17 cellular contexts compared by ENCODE assay signal in the genomic region with DNA sequence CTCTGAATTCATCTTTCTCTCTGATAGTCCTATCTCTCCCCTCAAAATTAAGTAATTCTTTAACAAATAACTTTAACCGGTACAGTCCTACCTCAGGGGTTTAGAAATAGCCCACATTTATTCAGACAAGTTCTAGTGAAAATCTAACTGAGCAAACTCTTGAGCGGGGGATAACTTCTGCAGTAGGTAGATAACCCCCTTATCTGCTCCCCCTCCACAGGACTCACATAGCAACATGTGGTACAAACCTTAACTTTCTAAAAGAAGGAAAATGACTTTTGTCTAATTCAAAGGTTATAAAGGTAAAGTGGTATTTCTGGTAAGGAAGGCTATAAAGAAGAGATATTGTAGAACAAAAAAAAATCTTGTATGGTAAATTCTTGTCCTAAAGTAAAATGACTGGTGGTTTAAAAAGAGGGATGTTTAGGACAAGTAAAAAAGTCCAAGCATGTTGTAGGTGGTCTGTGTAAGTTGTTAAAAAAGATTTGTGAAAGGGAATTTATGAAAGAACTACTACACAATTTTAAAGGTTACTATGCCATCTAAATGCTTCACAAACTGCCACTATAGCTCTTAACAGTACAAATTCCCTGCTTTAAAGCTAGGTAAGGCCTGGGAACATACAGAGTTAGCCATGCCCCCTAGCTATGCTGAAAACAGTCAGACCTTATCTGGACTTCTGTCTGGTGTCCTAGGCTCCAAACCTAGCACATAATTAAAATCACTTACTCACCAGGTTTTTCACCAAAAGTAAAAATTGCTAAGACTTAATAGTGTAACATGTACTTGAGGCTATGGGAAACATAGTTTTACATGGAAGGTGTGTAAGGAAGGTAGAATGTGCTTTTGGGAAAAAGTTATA.
"Had no signal": no experiment of that assay in that cellular context is flagged by ENCODE, and none has a peak within 500 bp of the region (broad histone marks: within the 10 kb centered on the region; RNA-seq: fewer than 3 reads in every experiment).

No MANE protein-coding gene starts in this region.

- H3K27ac Mint-ChIP-seq: activated B cell treated with CpG ODN at 0.5 μM for 24 hours; activated CD8-positive, alpha-beta T cell treated with anti-CD3 and anti-CD28 coated beads for 36 hours; activated naive CD8-positive, alpha-beta T cell treated with anti-CD3 and anti-CD28 coated beads, Interleukin-2, amount 10 ng/mL, durations not matched to agents 7 days and 5 days; activated T-helper 17 cell treated with anti-CD3 and anti-CD28 coated beads, Interleukin-2, amount 50 U/mL, for 72 hours; progenitor cell of endocrine pancreas had no signal

- DNase-seq: activated B cell treated with CpG ODN at 0.5 μM for 24 hours; activated CD4-positive, alpha-beta T cell treated with anti-CD3 and anti-CD28 coated beads for 48 hours; activated CD8-positive, alpha-beta T cell treated with anti-CD3 and anti-CD28 coated beads for 36 hours; activated naive CD4-positive, alpha-beta T cell; activated naive CD8-positive, alpha-beta T cell treated with anti-CD3 and anti-CD28 coated beads, Interleukin-2, amount 10 ng/mL, durations not matched to agents 7 days and 5 days; activated T-cell treated with anti-CD3 and anti-CD28 coated beads, Interleukin-2, amount 50 U/mL, for 1 hour; brain microvascular endothelial cell; central memory CD4-positive, alpha-beta T cell; gastrocnemius medialis; head of caudate nucleus; kidney; left ventricle myocardium inferior; stimulated activated CD4-positive, alpha-beta T cell treated with anti-CD3 and anti-CD28 coated beads, Interleukin-2, amount 100 ng/mL, for 24 hours; stimulated activated naive CD4-positive, alpha-beta T cell treated with Interleukin-2 at 50 U/mL for 16 hours; thyroid gland had no signal

- H3K36me3 ChIP-seq: brain microvascular endothelial cell, gastrocnemius medialis, left ventricle myocardium inferior, thyroid gland had no signal

- H3K27me3 Mint-ChIP-seq: activated B cell treated with CpG ODN at 0.5 μM for 24 hours, progenitor cell of endocrine pancreas had no signal

- H3K4me3 Mint-ChIP-seq: activated B cell treated with CpG ODN at 0.5 μM for 24 hours; activated CD8-positive, alpha-beta T cell treated with anti-CD3 and anti-CD28 coated beads for 36 hours; activated naive CD8-positive, alpha-beta T cell treated with anti-CD3 and anti-CD28 coated beads, Interleukin-2, amount 10 ng/mL, durations not matched to agents 7 days and 5 days; activated T-helper 17 cell treated with anti-CD3 and anti-CD28 coated beads, Interleukin-2, amount 50 U/mL, for 72 hours had no signal

- H3K4me1 Mint-ChIP-seq: activated naive CD8-positive, alpha-beta T cell treated with anti-CD3 and anti-CD28 coated beads, Interleukin-2, amount 10 ng/mL, durations not matched to agents 7 days and 5 days; activated T-helper 17 cell treated with anti-CD3 and anti-CD28 coated beads, Interleukin-2, amount 50 U/mL, for 72 hours had no signal

- H3K9me3 ChIP-seq: gastrocnemius medialis, thyroid gland had no signal

- H3K27ac ChIP-seq: brain microvascular endothelial cell, gastrocnemius medialis, left ventricle myocardium inferior, thyroid gland had no signal

- H3K4me1 ChIP-seq: gastrocnemius medialis, left ventricle myocardium inferior, thyroid gland had no signal

- H3K27me3 ChIP-seq: brain microvascular endothelial cell, gastrocnemius medialis, thyroid gland had no signal

- H3K4me3 ChIP-seq: gastrocnemius medialis, left ventricle myocardium inferior, thyroid gland had no signal
